ENCODE assay signal across 16 cellular contexts in the genomic region with DNA sequence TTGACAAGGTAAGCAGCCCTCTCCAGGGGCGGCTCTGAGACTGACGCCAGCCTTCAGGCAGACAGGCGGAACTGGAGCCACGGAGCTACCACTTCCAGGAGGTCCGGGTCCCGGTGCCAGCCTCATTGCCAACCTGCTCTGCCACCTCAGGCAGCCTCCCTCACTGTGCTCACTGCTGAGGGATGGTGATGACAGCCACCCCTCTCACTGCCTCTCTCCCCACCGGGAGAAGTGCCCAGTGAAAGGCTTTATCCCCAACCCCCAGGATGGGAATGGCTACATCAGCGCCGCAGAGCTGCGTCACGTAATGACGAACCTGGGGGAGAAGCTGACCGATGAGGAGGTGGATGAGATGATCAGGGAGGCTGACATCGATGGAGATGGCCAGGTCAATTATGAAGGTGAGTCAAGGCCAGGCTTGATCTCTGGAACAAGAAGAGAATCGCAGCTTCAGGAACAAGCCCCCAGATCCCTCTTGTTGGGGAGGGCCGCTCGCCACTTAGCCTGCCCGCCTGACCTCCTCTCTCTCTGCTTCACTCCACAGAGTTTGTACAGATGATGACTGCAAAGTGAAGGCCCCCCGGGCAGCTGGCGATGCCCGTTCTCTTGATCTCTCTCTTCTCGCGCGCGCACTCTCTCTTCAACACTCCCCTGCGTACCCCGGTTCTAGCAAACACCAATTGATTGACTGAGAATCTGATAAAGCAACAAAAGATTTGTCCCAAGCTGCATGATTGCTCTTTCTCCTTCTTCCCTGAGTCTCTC. TPM values are rescaled to one million over a fixed set of nuclear protein-coding genes. Genes with fewer than 3 reads are reported as not detected.
A peak's percentile ranks its signal among the peaks of the same experiment; 100 is the strongest.
DNase-seq lines count a peak whose midpoint lies in the region; ATAC-seq and TF ChIP-seq lines count a peak whose summit lies in the region.
"Had no signal": no experiment of that assay in that cellular context is flagged by ENCODE, and none has a peak within 500 bp of the region (broad histone marks: within the 10 kb centered on the region; RNA-seq: fewer than 3 reads in every experiment).

No MANE protein-coding gene starts in this region.

- H3K4me3 Mint-ChIP-seq in activated CD8-positive, alpha-beta T cell treated with anti-CD3 and anti-CD28 coated beads for 36 hours: no peak overlapping the region
- H3K4me3 Mint-ChIP-seq: activated CD8-positive, alpha-beta memory T cell treated with anti-CD3 and anti-CD28 coated beads, Interleukin-2, amount 10 ng/mL, durations not matched to agents 7 days and 5 days; H9 had no signal

- CTCF ChIA-PET in activated CD8-positive, alpha-beta T cell treated with anti-CD3 and anti-CD28 coated beads for 36 hours (lab: Charles Lee): interaction anchor here (19.7 kb wide), 1 partner anchor 54 kb away, joined by 300 read pairs; a partner anchor contains a TSS

- no peak for TF ChIP-seq CTCF in GM13977 (IDR thresholded peaks at IDR 0.05; ENCODE audit: extremely low read depth, insufficient read depth, missing control alignments)
- TF ChIP-seq CTCF in activated CD8-positive, alpha-beta T cell treated with anti-CD3 and anti-CD28 coated beads for 36 hours (IDR thresholded peaks at IDR 0.05): no peak

- H3K4me1 Mint-ChIP-seq in activated CD8-positive, alpha-beta T cell treated with anti-CD3 and anti-CD28 coated beads for 36 hours (ENCODE audit: low read depth): peaks cover 58% of the 10 kb centered on the region

- H3K27ac Mint-ChIP-seq in activated CD8-positive, alpha-beta T cell treated with anti-CD3 and anti-CD28 coated beads for 36 hours: peak overlapping the region; percentile 5
- H3K27ac Mint-ChIP-seq: activated CD8-positive, alpha-beta memory T cell treated with anti-CD3 and anti-CD28 coated beads, Interleukin-2, amount 10 ng/mL, durations not matched to agents 7 days and 5 days had no signal

- H3K9me3 Mint-ChIP-seq in activated CD8-positive, alpha-beta T cell treated with anti-CD3 and anti-CD28 coated beads for 36 hours: no peaks in the 10 kb centered on the region
- H3K9me3 Mint-ChIP-seq: H9 had no signal

- no peaks in the 10 kb centered on the region for H3K27me3 Mint-ChIP-seq in activated CD8-positive, alpha-beta T cell treated with anti-CD3 and anti-CD28 coated beads for 36 hours
- H3K27me3 Mint-ChIP-seq: activated CD8-positive, alpha-beta memory T cell treated with anti-CD3 and anti-CD28 coated beads, Interleukin-2, amount 10 ng/mL, durations not matched to agents 7 days and 5 days had no signal

- POLR2A ChIA-PET in activated CD8-positive, alpha-beta T cell treated with anti-CD3 and anti-CD28 coated beads for 36 hours (lab: Charles Lee): interaction anchor here (1.1 to 14.9 kb wide), 4 partner anchors 4 to 18 kb away, joined by 3 to 232 read pairs (median 118); a partner anchor contains a TSS

- no peak for ATAC-seq in activated CD8-positive, alpha-beta T cell treated with anti-CD3 and anti-CD28 coated beads for 36 hours
- ATAC-seq in left lobe of liver (no peak), GM21576 (IDR thresholded peaks at IDR 0.05; ENCODE audit: unreplicated experiment) (no peak), GM21367 (IDR thresholded peaks at IDR 0.05; ENCODE audit: unreplicated experiment) (no peak), HG02571 (IDR thresholded peaks at IDR 0.05; ENCODE audit: unreplicated experiment) (no peak)
- ATAC-seq: activated CD8-positive, alpha-beta memory T cell treated with anti-CD3 and anti-CD28 coated beads, Interleukin-2, amount 10 ng/mL, durations not matched to agents 7 days and 5 days had no signal

- H3K36me3 Mint-ChIP-seq in activated CD8-positive, alpha-beta T cell treated with anti-CD3 and anti-CD28 coated beads for 36 hours (ENCODE audit: low read depth): peaks cover 66% of the 10 kb centered on the region

- DNase-seq in GM13977 (ENCODE audit: low spot score) (peak; percentile 6), left lobe of liver (ENCODE audit: low spot score) (peak; percentile 37)
- no peak for DNase-seq in activated CD8-positive, alpha-beta T cell treated with anti-CD3 and anti-CD28 coated beads for 36 hours
- DNase-seq: activated CD8-positive, alpha-beta memory T cell treated with anti-CD3 and anti-CD28 coated beads, Interleukin-2, amount 10 ng/mL, durations not matched to agents 7 days and 5 days; esophagus squamous epithelium; H9; NCI-H1105 treated with DMSO at 0.1 percent for 48 hours; NCI-H446 treated with DMSO at 0.1 percent for 48 hours; substantia nigra had no signal

- intact Hi-C loops in activated CD8-positive, alpha-beta T cell treated with anti-CD3 and anti-CD28 coated beads for 36 hours (cut with micrococcal nuclease): no loop called here

- in situ Hi-C loops in GM13977 (cut with MboI; ENCODE audit: low pct_unique_long_range_greater_than_20kb, low sequenced_read_pairs, unreplicated experiment): no loop called here

RNA-seq across cellular contexts. Expression of a gene that starts 7.6 kb away (rescaled TPM):
- 100 to 1,000 TPM; 565 to 582 TPM for total RNA-seq in activated CD8-positive, alpha-beta T cell treated with anti-CD3 and anti-CD28 coated beads for 36 hours
- 89.6 TPM for total RNA-seq in left lobe of liver

RNA-seq across cellular contexts. Expression of a gene that starts 16.1 kb away (rescaled TPM):
- 10 to 100 TPM; 45.4 to 48.8 TPM for total RNA-seq in activated CD8-positive, alpha-beta T cell treated with anti-CD3 and anti-CD28 coated beads for 36 hours
- total RNA-seq in left lobe of liver: 3.0 TPM
- total RNA-seq: H9, renal cortical epithelial cell had no signal

RNA-seq across cellular contexts. Expression of a gene that starts 27.2 kb away (rescaled TPM):
- total RNA-seq in activated CD8-positive, alpha-beta T cell treated with anti-CD3 and anti-CD28 coated beads for 36 hours: 10 to 100 TPM; 33.0 to 45.4 TPM
- total RNA-seq in left lobe of liver: not detected
- total RNA-seq: cardiac muscle cell, esophagus squamous epithelium, H9, mucosa of gallbladder, Peyer's patch, renal cortical epithelial cell had no signal

RNA-seq across cellular contexts. Expression of a gene that starts 52.2 kb away (rescaled TPM):
- 1 to 10 TPM; 5.8 to 6.1 TPM for total RNA-seq in activated CD8-positive, alpha-beta T cell treated with anti-CD3 and anti-CD28 coated beads for 36 hours
- 1.2 TPM for total RNA-seq in left lobe of liver
- total RNA-seq: renal cortical epithelial cell had no signal

Comparison
In these comparisons a context has a peak if more than half of its experiments do, and no peak if none do; other contexts are left out.
1. RNA of a gene that starts 16.1 kb away (total RNA-seq): 45.4 to 48.8 TPM in activated CD8-positive, alpha-beta T cell treated with anti-CD3 and anti-CD28 coated beads for 36 hours; 3.0 TPM in left lobe of liver (single experiment); every median in the first group is over 10 times any median in the second.
2. RNA of a gene that starts 27.2 kb away (total RNA-seq): 33.0 to 45.4 TPM in activated CD8-positive, alpha-beta T cell treated with anti-CD3 and anti-CD28 coated beads for 36 hours; not detected in left lobe of liver (single experiment); every median in the first group is over 10 times any median in the second.